In the genomic region with DNA sequence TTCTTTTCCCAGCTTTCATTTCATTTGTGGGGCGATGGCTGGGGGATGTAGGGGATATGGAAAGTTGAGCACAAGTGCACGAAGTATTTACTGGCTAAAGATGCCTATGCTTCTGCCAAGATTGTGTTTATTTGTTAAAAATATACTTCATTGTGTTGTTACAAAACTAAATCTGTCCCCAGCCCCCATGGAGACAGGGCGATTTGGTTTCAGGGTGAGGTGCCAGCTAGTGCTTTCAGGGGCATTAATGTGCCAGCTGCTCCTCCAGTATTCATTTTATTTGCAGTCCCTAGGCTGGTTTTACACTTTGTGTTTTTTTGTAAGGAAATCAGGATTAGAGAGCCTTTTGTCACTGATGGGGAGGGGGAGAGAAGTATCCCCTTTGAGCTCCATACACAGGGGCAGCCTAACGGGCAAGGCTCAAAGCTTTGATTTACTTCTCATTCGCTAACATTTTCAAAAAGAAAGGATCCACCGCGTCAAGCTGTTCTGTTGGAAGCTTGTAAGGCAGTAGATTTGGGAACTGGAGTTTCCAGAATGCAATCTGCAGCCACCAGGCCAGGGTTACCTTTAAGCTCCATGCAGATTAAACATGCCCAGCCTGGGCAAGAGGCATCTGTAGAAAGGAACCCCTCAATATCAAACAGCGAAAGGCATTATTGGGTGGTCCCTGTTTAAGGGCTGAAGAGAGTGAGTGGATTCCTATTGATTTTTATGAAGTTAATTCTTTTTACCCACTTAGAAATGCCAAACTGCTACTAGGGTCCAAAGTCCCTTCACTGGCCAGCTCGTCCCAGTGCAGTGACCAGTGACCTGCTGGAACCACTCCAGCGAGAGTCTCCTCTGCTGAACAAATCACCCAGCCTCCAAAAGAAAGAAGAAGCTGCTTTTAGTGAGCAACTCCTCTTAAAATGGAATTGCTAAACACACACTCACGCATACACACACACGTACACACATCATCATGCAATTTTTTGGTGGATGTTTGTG, we compare ENCODE assay signal across 9 cellular contexts.
A peak's percentile ranks its signal among the peaks of the same experiment; 100 is the strongest.
DNase-seq lines count a peak whose midpoint lies in the region; ATAC-seq, FAIRE-seq and TF ChIP-seq lines count a peak whose summit lies in the region.
"Had no signal": no experiment of that assay in that cellular context is flagged by ENCODE, and none has a peak within 500 bp of the region (broad histone marks: within the 10 kb centered on the region; RNA-seq: fewer than 3 reads in every experiment).

No MANE protein-coding gene starts in this region.

- peaks cover 1 to 4% (median 2%) of the 10 kb centered on the region in 3 donors for H3K27me3 Mint-ChIP-seq in immature natural killer cell (ENCODE audit: low read depth in 3 of 3)

- H3K27ac Mint-ChIP-seq in immature natural killer cell: peak overlapping the region in 1 of 6 donors; percentile 46

- peak; percentile 5 for FAIRE-seq in GM12892 (lab: Jason Lieb, UNC)
- FAIRE-seq: colon had no signal

- H3K36me3 Mint-ChIP-seq in immature natural killer cell: no peaks in the 10 kb centered on the region

- no peak for ATAC-seq in sciatic nerve
- ATAC-seq in GM21723 (IDR thresholded peaks at IDR 0.05; ENCODE audit: unreplicated experiment): no peak

- no peak for TF ChIP-seq POLR2A in GM12892 (IDR thresholded peaks at IDR 0.05; ENCODE audit: low read depth, low read length)

- H3K9me3 Mint-ChIP-seq in immature natural killer cell: peaks cover 0 to 1% (median 0%) of the 10 kb centered on the region in 6 donors

- no peak for DNase-seq in GM12892 (ENCODE audit: insufficient read length)
- DNase-seq in NCI-H748 (lab: John Stamatoyannopoulos, UW; ENCODE audit: unreplicated experiment): peak; percentile 70
- peak; percentile 28 for DNase-seq in globus pallidus (ENCODE audit: low spot score)
- peak; percentile 66 for DNase-seq in sciatic nerve (ENCODE audit: low spot score)
- no peak for DNase-seq in immature natural killer cell
- no peak for DNase-seq in NCI-H345 (lab: John Stamatoyannopoulos, UW)
- no peak for DNase-seq in stimulated activated CD4-positive, alpha-beta T cell treated with anti-CD3 and anti-CD28 coated beads, Interleukin-15, amount 100 ng/mL, for 24 hours

- peaks cover 17 to 18% of the 10 kb centered on the region in 2 donors for H3K4me1 Mint-ChIP-seq in immature natural killer cell

- intact Hi-C loops in sciatic nerve (cut with DNase I): loop anchor here (10.0 kb wide), 1 partner anchor 359 kb away; a partner anchor contains a TSS

- H3K4me3 Mint-ChIP-seq in immature natural killer cell: no peak overlapping the region

Comparison
In these comparisons a context has a peak if more than half of its experiments do, and no peak if none do; other contexts are left out.
1. DNase-seq: peak in NCI-H748 (single experiment), globus pallidus (single experiment) and sciatic nerve (single experiment); none in GM12892 (single experiment), immature natural killer cell (0 of 3), NCI-H345 (single experiment) and stimulated activated CD4-positive, alpha-beta T cell treated with anti-CD3 and anti-CD28 coated beads, Interleukin-15, amount 100 ng/mL, for 24 hours (single experiment).